In genomic region chr1:89605692-89606091, GRCh38 we compare ENCODE assay signal across 1 cellular context.
TF ChIP-seq lines count a peak whose summit lies in the region.

No MANE protein-coding gene starts in this region.

TF ChIP-seq in IMR-90, 13 proteins besides CTCF, POLR2A, EP300 and RAD21 (continued from another document):
- TF ChIP-seq USF2 (IDR thresholded peaks at IDR 0.05; ENCODE audit: low read depth, low read length) (no peak), ELK1 (IDR thresholded peaks at IDR 0.05; ENCODE audit: borderline replicate concordance, low read depth, low read length) (no peak), MAZ (IDR thresholded peaks at IDR 0.05; ENCODE audit: borderline replicate concordance, low read depth, low read length) (no peak), RCOR1 (IDR thresholded peaks at IDR 0.05; ENCODE audit: insufficient replicate concordance, low read length) (no peak), CHD1 (IDR thresholded peaks at IDR 0.05; ENCODE audit: low read depth, low read length) (no peak)
